8 cellular contexts compared by ENCODE assay signal in the genomic region with DNA sequence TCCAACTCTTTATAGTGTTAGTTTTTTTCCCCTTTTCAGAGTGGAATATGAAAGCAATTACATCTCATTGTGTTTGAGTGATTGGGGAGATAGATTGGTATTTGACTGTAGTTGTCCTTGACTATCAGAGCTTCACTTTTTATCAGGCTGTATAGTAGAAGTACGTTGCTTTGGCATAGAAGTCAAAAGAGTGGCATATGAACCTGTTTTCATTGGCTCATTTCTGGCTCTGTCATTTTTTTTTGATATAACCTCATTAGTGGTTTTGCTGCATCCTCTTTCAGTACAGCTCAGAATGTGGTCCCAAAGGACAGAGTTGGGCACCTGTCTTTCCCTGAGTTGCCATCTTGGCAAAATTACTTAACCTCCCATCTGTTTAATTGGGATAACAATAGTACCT. TPM values are rescaled to one million over a fixed set of nuclear protein-coding genes. Genes with fewer than 3 reads are reported as not detected.
DNase-seq lines count a peak whose midpoint lies in the region; ATAC-seq and TF ChIP-seq lines count a peak whose summit lies in the region.

No MANE protein-coding gene starts in this region.

- H3K27ac ChIP-seq in breast epithelium = no peak overlapping the region

- no peaks in the 10 kb centered on the region for H3K9me3 Mint-ChIP-seq in osteocyte (ENCODE audit: unreplicated experiment)

- ATAC-seq in GM21423 (IDR thresholded peaks at IDR 0.05; ENCODE audit: unreplicated experiment) = peak; percentile 28

- DNase-seq in ELR (ENCODE audit: low read depth) (peak; percentile 5), MG63 (no peak), breast epithelium (ENCODE audit: low spot score in 2 of 2) (no peak), osteocyte (ENCODE audit: extremely low spot score, unreplicated experiment) (no peak), cardiac septum (ENCODE audit: low spot score) (no peak), dermis blood vessel endothelial cell (no peak)
- no peak for DNase-seq in stimulated activated CD4-positive, alpha-beta T cell treated with anti-CD3 and anti-CD28 coated beads, Interleukin-4, amount 100 ng/mL, for 1 hour

- intact Hi-C loops in breast epithelium (cut with DNase I; ENCODE audit: low total_unique reads) (loop anchor here (2.0 kb wide), 1 partner anchor 55 kb away; no protein-coding TSS in a partner anchor), cardiac septum (cut with DNase I) (no loop called here)

- no peak for TF ChIP-seq CTCF in breast epithelium (IDR thresholded peaks at IDR 0.05)
- TF ChIP-seq CTCF in osteocyte (IDR thresholded peaks at IDR 0.05) = no peak

- H3K27me3 ChIP-seq in MG63 (no peaks in the 10 kb centered on the region), breast epithelium (no peaks in the 10 kb centered on the region)

- peak overlapping the region; percentile 85 for H3K27ac Mint-ChIP-seq in osteocyte (ENCODE audit: unreplicated experiment)

- H3K4me1 Mint-ChIP-seq in osteocyte (ENCODE audit: unreplicated experiment) = peaks cover 20% of the 10 kb centered on the region

- H3K4me3 Mint-ChIP-seq in osteocyte (ENCODE audit: unreplicated experiment) = peak overlapping the region; percentile 76

- H3K9me3 ChIP-seq in MG63 = no peaks in the 10 kb centered on the region
- H3K9me3 ChIP-seq in breast epithelium = no peaks in the 10 kb centered on the region

- no peaks in the 10 kb centered on the region for H3K4me1 ChIP-seq in breast epithelium

- peaks cover 5% of the 10 kb centered on the region for H3K27me3 Mint-ChIP-seq in osteocyte (ENCODE audit: unreplicated experiment)

- peak overlapping the region; percentile 89 for H3K4me3 ChIP-seq in MG63
- H3K4me3 ChIP-seq in breast epithelium = peak overlapping the region in 2 of 3 donors; percentile 74 to 78

- H3K36me3 ChIP-seq in MG63 (peaks cover 25% of the 10 kb centered on the region), breast epithelium (no peaks in the 10 kb centered on the region)

- H3K36me3 Mint-ChIP-seq in osteocyte (ENCODE audit: unreplicated experiment) = no peaks in the 10 kb centered on the region

- no peak for TF ChIP-seq POLR2A in breast epithelium (IDR thresholded peaks at IDR 0.05)

RNA-seq across cellular contexts. Expression of gene TMA16, which starts 1.4 kb away (rescaled TPM):
- total RNA-seq in MG63 (2014; rRNA removed; shearing (Covaris generic); ENCODE audit: low replicate concordance) = 51.8 and 86.1 TPM in 2 replicates
- total RNA-seq in breast epithelium (10 to 100 TPM; 28.2 to 34.7 (median 30.1) TPM), osteocyte (25.4 and 30.8 TPM in 2 replicates), cardiac septum (12.3 TPM), dermis blood vessel endothelial cell (27.3 and 32.5 TPM in 2 replicates)

RNA-seq across cellular contexts. Expression of gene TKTL2, which starts 22.3 kb away (rescaled TPM):
- total RNA-seq in MG63 (2014; rRNA removed; shearing (Covaris generic); ENCODE audit: low replicate concordance) = not detected in 2 replicates
- total RNA-seq in breast epithelium (under 1 TPM in 1 of 3 donors, not detected in 2; 0.32 TPM), osteocyte (not detected in 2 replicates), cardiac septum (not detected), dermis blood vessel endothelial cell (not detected in 2 replicates)
